1 cellular context compared by ENCODE assay signal in genomic region chr16:83002351-83003334, GRCh38.
TF ChIP-seq lines count a peak whose summit lies in the region.

No MANE protein-coding gene starts in this region.

TF ChIP-seq in GM23338, 12 proteins besides CTCF, POLR2A, EP300 and RAD21 (continued from another document):
- TF ChIP-seq ZNF462 (CRISPR knock-in tag; IDR thresholded peaks at IDR 0.05) = no peak
TF ChIP-seq in GM23338: peak in this region for 0.
